Comparison of ENCODE assay signal across 7 cellular contexts in the genomic region with DNA sequence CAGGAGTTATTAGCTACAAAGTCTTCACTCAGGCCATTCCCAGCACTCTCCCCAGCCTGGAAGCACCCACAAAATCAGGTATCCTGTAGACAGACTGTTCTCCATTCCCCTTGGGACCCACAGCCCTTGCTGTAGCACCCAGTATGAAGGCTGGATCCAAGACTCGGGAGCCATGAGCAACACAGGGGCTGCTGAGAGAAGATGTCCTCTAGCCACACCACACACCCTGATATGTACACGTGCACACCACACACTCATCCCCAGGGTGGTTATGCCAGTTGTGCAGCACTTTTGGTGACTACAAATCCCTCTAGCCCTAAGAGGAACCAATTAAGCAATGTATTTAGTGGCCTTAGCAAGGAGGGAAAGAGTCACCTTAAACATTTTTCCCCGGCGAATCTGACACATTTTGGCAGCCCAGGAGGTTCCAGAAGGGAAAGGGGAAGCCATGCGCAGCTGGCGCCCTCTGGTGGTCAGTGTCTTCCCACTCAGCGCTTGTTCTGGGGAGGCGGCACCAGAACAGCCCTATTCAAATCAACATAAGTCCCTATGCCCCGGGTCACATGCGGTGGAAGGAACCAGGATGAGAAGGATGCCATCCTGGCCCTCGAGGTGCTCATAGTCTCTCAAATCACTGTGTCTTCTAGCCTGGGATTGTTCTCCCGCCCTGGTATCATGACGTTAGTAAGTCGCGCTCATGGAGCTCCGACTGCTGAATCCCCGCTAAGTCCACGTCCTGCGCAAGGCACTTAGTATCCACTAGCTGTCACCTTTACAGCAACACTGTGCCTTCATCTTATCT.
A peak's percentile ranks its signal among the peaks of the same experiment; 100 is the strongest.
DNase-seq lines count a peak whose midpoint lies in the region; ATAC-seq and TF ChIP-seq lines count a peak whose summit lies in the region.

No MANE protein-coding gene starts in this region.

- TF ChIP-seq POLR2A in lower leg skin (IDR thresholded peaks at IDR 0.05) = no peak

- H3K4me3 ChIP-seq in lower leg skin (ENCODE audit: low read depth, poor library complexity, severe bottlenecking) = no peak overlapping the region

- H3K4me3 Mint-ChIP-seq in activated CD4-positive, alpha-beta T cell treated with anti-CD3 and anti-CD28 coated beads, Interleukin-2, amount 10 ng/mL, durations not matched to agents 7 days and 5 days = no peak overlapping the region
- no peak overlapping the region for H3K4me3 Mint-ChIP-seq in dendritic cell treated with granulocyte-macrophage colony-stimulating factor and Interleukin-4, amounts not matched to agents 40 ng/mL and 50 ng/mL, for 4 days

- peak; percentile 99 for TF ChIP-seq CTCF in GM12872 (IDR thresholded peaks at IDR 0.05; ENCODE audit: insufficient read depth, low read depth, low read length)
- peak in 1 of 3 donors; percentile 43 for TF ChIP-seq CTCF in lower leg skin (IDR thresholded peaks at IDR 0.05)

- H3K27ac Mint-ChIP-seq in activated CD4-positive, alpha-beta T cell treated with anti-CD3 and anti-CD28 coated beads, Interleukin-2, amount 10 ng/mL, durations not matched to agents 7 days and 5 days = no peak overlapping the region
- peak overlapping the region; percentile 68 for H3K27ac Mint-ChIP-seq in dendritic cell treated with granulocyte-macrophage colony-stimulating factor and Interleukin-4, amounts not matched to agents 40 ng/mL and 50 ng/mL, for 4 days

- CTCF ChIA-PET in activated CD4-positive, alpha-beta T cell treated with anti-CD3 and anti-CD28 coated beads, Interleukin-2, amount 10 ng/mL, durations not matched to agents 7 days and 5 days (lab: Charles Lee) = interaction anchor here (0.6 to 2.1 kb wide), 10 partner anchors 9 to 242 kb away, joined by 3 to 8 read pairs (median 4); a partner anchor contains a TSS

- peaks cover 21% of the 10 kb centered on the region for H3K27me3 Mint-ChIP-seq in activated CD4-positive, alpha-beta T cell treated with anti-CD3 and anti-CD28 coated beads, Interleukin-2, amount 10 ng/mL, durations not matched to agents 7 days and 5 days
- peaks cover 22% of the 10 kb centered on the region for H3K27me3 Mint-ChIP-seq in dendritic cell treated with granulocyte-macrophage colony-stimulating factor and Interleukin-4, amounts not matched to agents 40 ng/mL and 50 ng/mL, for 4 days

- peak; percentile 60 for ATAC-seq in HG03045 (IDR thresholded peaks at IDR 0.05; ENCODE audit: unreplicated experiment)

- H3K9me3 Mint-ChIP-seq in activated CD4-positive, alpha-beta T cell treated with anti-CD3 and anti-CD28 coated beads, Interleukin-2, amount 10 ng/mL, durations not matched to agents 7 days and 5 days = no peaks in the 10 kb centered on the region
- no peaks in the 10 kb centered on the region for H3K9me3 Mint-ChIP-seq in dendritic cell treated with granulocyte-macrophage colony-stimulating factor and Interleukin-4, amounts not matched to agents 40 ng/mL and 50 ng/mL, for 4 days

- intact Hi-C loops in dendritic cell treated with granulocyte-macrophage colony-stimulating factor and Interleukin-4, amounts not matched to agents 40 ng/mL and 50 ng/mL, for 4 days (cut with micrococcal nuclease) = loop anchor here (1.0 to 10.0 kb wide), 2 partner anchors 179 to 241 kb away; no protein-coding TSS in a partner anchor
- intact Hi-C loops in lower leg skin (cut with DNase I; ENCODE audit: low total_unique reads) = no loop called here

- DNase-seq in NCI-H345 treated with DMSO at 0.1 percent for 48 hours (lab: John Stamatoyannopoulos, UW; ENCODE audit: unreplicated experiment) = peak; percentile 75
- DNase-seq in activated CD4-positive, alpha-beta T cell treated with anti-CD3 and anti-CD28 coated beads, Interleukin-2, amount 10 ng/mL, durations not matched to agents 7 days and 5 days = peak; percentile 79
- DNase-seq in lower leg skin (ENCODE audit: low spot score in 2 of 2) = peak; percentile 82 to 97
- DNase-seq in stimulated activated CD4-positive, alpha-beta T cell treated with anti-CD3 and anti-CD28 coated beads, TNF-alpha, amount 100 ng/mL, for 1 hour (ENCODE audit: low read depth in 3 of 3, low spot score in 1 of 3) = peak; percentile 25 to 64 (median 40)

- POLR2A ChIA-PET in activated CD4-positive, alpha-beta T cell treated with anti-CD3 and anti-CD28 coated beads, Interleukin-2, amount 10 ng/mL, durations not matched to agents 7 days and 5 days (lab: Charles Lee) = no interaction called here

- peaks cover 6% of the 10 kb centered on the region for H3K4me1 Mint-ChIP-seq in activated CD4-positive, alpha-beta T cell treated with anti-CD3 and anti-CD28 coated beads, Interleukin-2, amount 10 ng/mL, durations not matched to agents 7 days and 5 days
- peaks cover 9% of the 10 kb centered on the region for H3K4me1 Mint-ChIP-seq in dendritic cell treated with granulocyte-macrophage colony-stimulating factor and Interleukin-4, amounts not matched to agents 40 ng/mL and 50 ng/mL, for 4 days (ENCODE audit: low read depth)

- 30 to 37% methylated on average over 16 to 17 of the region's 19 CpGs for WGBS in lower leg skin, 2 donors

- H3K36me3 Mint-ChIP-seq in activated CD4-positive, alpha-beta T cell treated with anti-CD3 and anti-CD28 coated beads, Interleukin-2, amount 10 ng/mL, durations not matched to agents 7 days and 5 days (ENCODE audit: low read depth) = no peaks in the 10 kb centered on the region
- no peaks in the 10 kb centered on the region for H3K36me3 Mint-ChIP-seq in dendritic cell treated with granulocyte-macrophage colony-stimulating factor and Interleukin-4, amounts not matched to agents 40 ng/mL and 50 ng/mL, for 4 days (ENCODE audit: low read depth)
